Comparison of ENCODE assay signal across 10 cellular contexts in the genomic region with DNA sequence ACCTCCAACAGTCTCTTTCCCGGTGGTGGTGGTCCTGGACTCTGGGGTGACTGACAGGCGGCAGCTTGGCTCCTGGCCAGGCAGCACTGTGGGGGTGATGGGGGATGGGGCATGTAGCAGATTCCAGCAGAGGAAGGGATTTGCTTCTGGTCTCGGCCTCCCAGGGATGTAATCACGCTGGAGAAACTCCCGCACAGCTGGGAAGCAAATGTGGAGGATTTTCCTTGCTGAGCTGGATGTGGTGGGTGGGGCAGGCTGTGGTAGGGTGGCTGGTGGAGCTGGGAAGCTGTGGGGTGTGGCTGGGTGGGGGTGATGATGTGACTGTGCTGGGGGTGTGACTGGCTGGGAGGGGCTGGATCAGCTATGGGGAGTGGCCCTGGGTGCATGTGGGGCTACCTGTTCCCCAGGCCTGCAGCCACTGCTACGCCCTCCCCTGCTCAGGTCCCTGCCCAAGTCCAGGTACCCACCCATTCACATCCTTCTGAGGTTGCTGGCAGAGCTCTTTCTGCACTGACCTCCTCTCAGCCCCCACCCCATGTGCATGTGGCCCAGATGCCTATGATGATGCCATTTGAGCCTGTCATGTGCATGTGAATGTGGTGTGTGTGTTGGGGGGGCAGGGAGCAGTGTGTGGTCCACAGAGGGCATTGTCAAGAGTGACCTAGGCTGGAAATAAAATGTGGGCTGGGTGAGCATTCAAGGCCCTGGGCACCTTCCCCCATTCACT. TPM values are rescaled to one million over a fixed set of nuclear protein-coding genes. Genes with fewer than 3 reads are reported as not detected.
DNase-seq lines count a peak whose midpoint lies in the region; ATAC-seq, FAIRE-seq and TF ChIP-seq lines count a peak whose summit lies in the region.
"Had no signal": no experiment of that assay in that cellular context is flagged by ENCODE, and none has a peak within 500 bp of the region (broad histone marks: within the 10 kb centered on the region; RNA-seq: fewer than 3 reads in every experiment).

No MANE protein-coding gene starts in this region.

- peak overlapping the region; percentile 18 to 81 (median 67) for H3K27ac ChIP-seq in pancreas

- H3K36me3 Mint-ChIP-seq in T-helper 17 cell (ENCODE audit: low read depth), result no peaks in the 10 kb centered on the region

- intact Hi-C loops in pancreas (cut with DNase I), result no loop called here

- H3K27me3 Mint-ChIP-seq in T-helper 17 cell, result peaks cover 15% of the 10 kb centered on the region

- H3K4me3 ChIP-seq in pancreas, result no peak overlapping the region

- no peak for FAIRE-seq in pancreas (lab: Jason Lieb, UNC)

- no peak overlapping the region for H3K27ac Mint-ChIP-seq in T-helper 17 cell

- WGBS in pancreas, 2 donors, result 13 to 18% methylated on average over 5 to 6 of the region's 6 CpGs

- no peaks in the 10 kb centered on the region for H3K36me3 ChIP-seq in pancreas

- TF ChIP-seq CTCF in pancreas (IDR thresholded peaks at IDR 0.05), result no peak

- no peaks in the 10 kb centered on the region for H3K9me3 ChIP-seq in pancreas
- H3K9me3 ChIP-seq in T-helper 17 cell (ENCODE audit: control insufficient read depth, low read length, poor library complexity, severe bottlenecking), result no peaks in the 10 kb centered on the region

- no peaks in the 10 kb centered on the region for H3K27me3 ChIP-seq in pancreas

- peak in 3 of 4 donors; percentile 4 to 8 (median 6) for ATAC-seq in pancreas
- no peak for ATAC-seq in T-helper 17 cell
- no peak for ATAC-seq in HG03159 (IDR thresholded peaks at IDR 0.05; ENCODE audit: unreplicated experiment)
- no peak for ATAC-seq in GM18907 (IDR thresholded peaks at IDR 0.05; ENCODE audit: unreplicated experiment)

- DNase-seq in Daoy (ENCODE audit: low read depth) (peak; percentile 85), SW480 (ENCODE audit: low spot score) (peak; percentile 82), glomerular visceral epithelial cell (ENCODE audit: extremely low spot score) (peak; percentile 90), pancreas (peak in 1 of 6 donors; percentile 55), T-helper 17 cell (no peak)
- DNase-seq in activated CD4-positive, alpha-beta T cell treated with anti-CD3 and anti-CD28 coated beads for 1 hour, result no peak
- DNase-seq: NCI-H526 treated with DMSO at 0.1 percent for 48 hours; stimulated activated CD8-positive, alpha-beta memory T cell treated with anti-CD3 and anti-CD28 coated beads, Interleukin-4, amount 100 ng/mL, for 48 hours had no signal

- H3K4me1 ChIP-seq in pancreas, result peaks cover 82 to 91% (median 82%) of the 10 kb centered on the region in 3 donors

- H3K4me1 Mint-ChIP-seq in T-helper 17 cell, result no peaks in the 10 kb centered on the region

- no peak overlapping the region for H3K4me3 Mint-ChIP-seq in T-helper 17 cell

RNA-seq across cellular contexts. Expression of a gene that starts 3.9 kb away (rescaled TPM):
- total RNA-seq in Daoy (2014; rRNA removed; shearing (Covaris generic)), result 16.1 and 34.7 TPM in 2 replicates
- total RNA-seq in pancreas (10 to 100 TPM; 35.5 to 57.2 (median 41.0) TPM), T-helper 17 cell (10 to 100 TPM in 1 of 2 donors, 1 to 10 TPM in 1; 2.2 to 13.7 TPM)
- polyA plus RNA-seq in pancreas, result 10 to 100 TPM in 1 of 2 donors, 1 to 10 TPM in 1; 9.9 to 20.2 TPM

Comparison
In these comparisons a context has a peak if more than half of its experiments do, and no peak if none do; other contexts are left out.
1. DNase-seq: peak in Daoy (single experiment), SW480 (single experiment) and glomerular visceral epithelial cell (single experiment); none in activated CD4-positive, alpha-beta T cell treated with anti-CD3 and anti-CD28 coated beads for 1 hour (single experiment) and T-helper 17 cell (0 of 3).
2. ATAC-seq: peak in pancreas (3 of 4); none in T-helper 17 cell (single experiment), HG03159 (single experiment) and GM18907 (single experiment).